In the genomic region with DNA sequence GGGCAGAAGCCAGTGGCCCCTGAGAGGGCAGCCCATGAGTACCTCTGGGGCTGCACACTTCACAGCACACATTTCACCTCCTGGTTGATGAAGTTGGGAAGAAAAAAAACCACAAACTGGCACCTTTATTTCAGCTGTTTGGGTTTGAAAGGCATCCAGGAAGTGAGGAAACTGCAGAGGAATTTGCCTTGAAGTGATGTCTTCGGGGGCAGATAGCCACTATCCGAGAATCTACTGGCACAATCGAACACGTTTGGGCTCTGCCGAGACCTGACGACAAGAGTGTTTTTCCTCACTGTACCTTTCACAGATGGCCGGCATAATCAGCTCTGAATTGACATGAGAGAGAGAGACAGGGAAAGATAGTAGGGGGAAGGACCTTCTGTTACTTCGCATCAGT, we compare ENCODE assay signal across 11 cellular contexts. TPM values are rescaled to one million over a fixed set of nuclear protein-coding genes. Genes with fewer than 3 reads are reported as not detected.
DNase-seq lines count a peak whose midpoint lies in the region; ATAC-seq, FAIRE-seq and TF ChIP-seq lines count a peak whose summit lies in the region.
"Had no signal": no experiment of that assay in that cellular context is flagged by ENCODE, and none has a peak within 500 bp of the region (broad histone marks: within the 10 kb centered on the region; RNA-seq: fewer than 3 reads in every experiment).

No MANE protein-coding gene starts in this region.

- peak overlapping the region; percentile 13 for H3K27ac ChIP-seq in lower lobe of right lung
- H3K27ac ChIP-seq in testis, result no peak overlapping the region

- peaks cover 42% of the 10 kb centered on the region for H3K4me1 Mint-ChIP-seq in MCF 10A (ENCODE audit: insufficient read depth, unreplicated experiment)

- POLR2A ChIA-PET in MCF 10A (lab: Yijun Ruan, JAX), result interaction anchor here (0.7 to 1.3 kb wide), 7 partner anchors 12 to 220 kb away, joined by 3 to 6 read pairs (median 3); no protein-coding TSS in a partner anchor

- H3K27me3 Mint-ChIP-seq in MCF 10A (ENCODE audit: insufficient read depth, unreplicated experiment), result no peaks in the 10 kb centered on the region

- WGBS in testis, 2 donors, result 53% methylated on average over 7 to 8 of the region's 8 CpGs

- H3K36me3 ChIP-seq in lower lobe of right lung (no peaks in the 10 kb centered on the region), testis (ENCODE audit: low read depth, missing control alignments) (no peaks in the 10 kb centered on the region), BE2C (no peaks in the 10 kb centered on the region)

- DNase-seq in ACHN (peak; percentile 47), HTR-8/SVneo (ENCODE audit: insufficient read length, low spot score) (peak; percentile 63), MCF 10A (ENCODE audit: unreplicated experiment) (peak; percentile 69), lower lobe of right lung (no peak), testis (no peak), BE2C (no peak), SKM-1 (lab: John Stamatoyannopoulos, UW; ENCODE audit: unreplicated experiment) (no peak)
- DNase-seq: SHP77 had no signal

- TF ChIP-seq CTCF in MCF 10A (IDR thresholded peaks at IDR 0.05; ENCODE audit: unreplicated experiment), result no peak
- TF ChIP-seq CTCF in lower lobe of right lung (IDR thresholded peaks at IDR 0.05), result no peak
- no peak for TF ChIP-seq CTCF in testis (IDR thresholded peaks at IDR 0.05)
- TF ChIP-seq CTCF in BE2C (IDR thresholded peaks at IDR 0.05; ENCODE audit: low read depth, low read length), result no peak

- H3K9me3 ChIP-seq in lower lobe of right lung, result no peaks in the 10 kb centered on the region
- H3K9me3 ChIP-seq in testis, result no peaks in the 10 kb centered on the region
- no peaks in the 10 kb centered on the region for H3K9me3 ChIP-seq in BE2C

- H3K9me3 Mint-ChIP-seq in MCF 10A (ENCODE audit: unreplicated experiment), result no peaks in the 10 kb centered on the region

- in situ Hi-C loops in ACHN (cut with HindIII; ENCODE audit: low pct_ligation_motif_present, low pct_unique_long_range_greater_than_20kb, low sequenced_read_pairs), result no loop called here

- H3K27ac Mint-ChIP-seq in MCF 10A (ENCODE audit: low read depth, unreplicated experiment), result peak overlapping the region; percentile 86

- BruUV-seq in MCF 10A (replicated peaks; lab: Mats Ljungman, UMichigan), result no TSS peak

- no peaks in the 10 kb centered on the region for H3K27me3 ChIP-seq in lower lobe of right lung (ENCODE audit: low read depth)
- no peaks in the 10 kb centered on the region for H3K27me3 ChIP-seq in testis
- no peaks in the 10 kb centered on the region for H3K27me3 ChIP-seq in BE2C

- H3K4me3 ChIP-seq in lower lobe of right lung (no peak overlapping the region), testis (no peak overlapping the region), BE2C (ENCODE audit: low read depth, low read length) (no peak overlapping the region)

- intact Hi-C loops in MCF 10A (cut with micrococcal nuclease), result no loop called here
- intact Hi-C loops in lower lobe of right lung (cut with DNase I), result no loop called here
- intact Hi-C loops in testis (cut with DNase I; ENCODE audit: low total_unique reads), result no loop called here

- H3K4me1 ChIP-seq in lower lobe of right lung, result peaks cover 31% of the 10 kb centered on the region
- peaks cover 12% of the 10 kb centered on the region for H3K4me1 ChIP-seq in testis
- H3K4me1 ChIP-seq in BE2C, result peaks cover 9% of the 10 kb centered on the region

- no peak for TF ChIP-seq POLR2A in testis (IDR thresholded peaks at IDR 0.05)

- CTCF ChIA-PET in MCF 10A (lab: Yijun Ruan, JAX), result interaction anchor here (0.8 to 1.2 kb wide), 3 partner anchors 286 to 382 kb away, joined by 3 to 4 read pairs (median 3); no protein-coding TSS in a partner anchor

- no peaks in the 10 kb centered on the region for H3K36me3 Mint-ChIP-seq in MCF 10A (ENCODE audit: insufficient read depth, unreplicated experiment)

- no peak for ATAC-seq in lower lobe of right lung
- no peak for ATAC-seq in GM19035 (IDR thresholded peaks at IDR 0.05; ENCODE audit: unreplicated experiment)
- ATAC-seq: sciatic nerve had no signal

- peak; percentile 79 for FAIRE-seq in HTR-8/SVneo (lab: Jason Lieb, UNC)
- FAIRE-seq: GM19239 had no signal

- peak overlapping the region; percentile 50 for H3K4me3 Mint-ChIP-seq in MCF 10A (ENCODE audit: unreplicated experiment)

RNA-seq across cellular contexts. Expression of a gene that starts 59.7 kb away (rescaled TPM):
- total RNA-seq in MCF 10A (2022) (15.2 and 17.2 TPM in 2 replicates), lower lobe of right lung (54.2 TPM), testis (100 to 1,000 TPM in 1 of 2 donors, 10 to 100 TPM in 1; 77.9 to 107 TPM)
- polyA plus RNA-seq in testis (ENCODE audit: insufficient read depth, low read depth, low replicate concordance), result 62.7 TPM
- polyA plus RNA-seq in BE2C (2012; ENCODE audit: insufficient read depth, insufficient read length, low read depth), result 2.2 TPM

Comparison
In these comparisons a context has a peak if more than half of its experiments do, and no peak if none do; other contexts are left out.
1. DNase-seq: peak in ACHN (single experiment), HTR-8/SVneo (single experiment) and MCF 10A (single experiment); none in lower lobe of right lung (single experiment), testis (single experiment), BE2C (single experiment) and SKM-1 (single experiment).